ENCODE assay signal across 1 cellular context in genomic region chr2:215218587-215219577, GRCh38.
TF ChIP-seq lines count a peak whose summit lies in the region.

No MANE protein-coding gene starts in this region.

TF ChIP-seq in IMR-90, 13 proteins besides CTCF, POLR2A, EP300 and RAD21 (continued from another document):
- TF ChIP-seq USF2 (IDR thresholded peaks at IDR 0.05; ENCODE audit: low read depth, low read length): no peak
